ENCODE assay signal across 23 cellular contexts in genomic region chr15:58788056-58788710, GRCh38. TPM values are rescaled to one million over a fixed set of nuclear protein-coding genes. Genes with fewer than 3 reads are reported as not detected.
A peak's percentile ranks its signal among the peaks of the same experiment; 100 is the strongest.
DNase-seq lines count a peak whose midpoint lies in the region; ATAC-seq, FAIRE-seq and TF ChIP-seq lines count a peak whose summit lies in the region.
"Had no signal": no experiment of that assay in that cellular context is flagged by ENCODE, and none has a peak within 500 bp of the region (broad histone marks: within the 10 kb centered on the region; RNA-seq: fewer than 3 reads in every experiment).

No MANE protein-coding gene starts in this region.

- no peak overlapping the region for H2BK15ac ChIP-seq in IMR-90 (ENCODE audit: low read depth, low read length)

- H3K18ac ChIP-seq in IMR-90 (ENCODE audit: low read depth, low read length) = no peak overlapping the region

- H4K8ac ChIP-seq in IMR-90 (ENCODE audit: low read depth in 2 of 2, low read length in 2 of 2) = no peak overlapping the region

- H3K9me3 Mint-ChIP-seq in Calu3 (ENCODE audit: low read depth, unreplicated experiment) = no peaks in the 10 kb centered on the region
- H3K9me3 Mint-ChIP-seq: CD4-positive, CD25-positive, alpha-beta regulatory T cell; CD8-positive, alpha-beta T cell; H9; HFFc6 had no signal

- H3K9ac ChIP-seq in IMR-90 (ENCODE audit: low read depth, low read length) = no peak overlapping the region
- H3K9ac ChIP-seq: BLaER1, GM23248 had no signal

- no peak overlapping the region for H2BK120ac ChIP-seq in IMR-90 (ENCODE audit: low read depth, low read length)

- H3K14ac ChIP-seq in IMR-90 (replicated peaks; ENCODE audit: low read depth, low read length) = no peak overlapping the region

- H3K4me1 ChIP-seq in A549 (no peaks in the 10 kb centered on the region), IMR-90 (ENCODE audit: control insufficient read depth, insufficient read depth, low read length) (peaks cover 7% of the 10 kb centered on the region; the same call in 1 of the 2 replicates), testis (no peaks in the 10 kb centered on the region)
- H3K4me1 ChIP-seq: BLaER1 had no signal

- H3K79me1 ChIP-seq in IMR-90 (ENCODE audit: low read depth in 1 of 2, low read length in 2 of 2) = peaks cover 32 to 57% of the 10 kb centered on the region in 2 experiments

- H2AK5ac ChIP-seq in IMR-90 (ENCODE audit: low read depth, low read length) = no peak overlapping the region

- H3K4me3 Mint-ChIP-seq in Calu3 (ENCODE audit: low read depth, unreplicated experiment) = no peak overlapping the region
- H3K4me3 Mint-ChIP-seq: B cell; CD4-positive, CD25-positive, alpha-beta regulatory T cell; CD8-positive, alpha-beta T cell; H9; HFFc6 had no signal

- in situ Hi-C loops in IMR-90 (cut with MboI; ENCODE audit: low sequenced_read_pairs) = no loop called here

- peaks cover 22% of the 10 kb centered on the region for H4K20me1 ChIP-seq in IMR-90 (ENCODE audit: insufficient read depth, low read length)
- H4K20me1 ChIP-seq: BLaER1 had no signal

- TF ChIP-seq POLR2A in A549 (IDR thresholded peaks at IDR 0.05; ENCODE audit: low read length) = no peak
- no peak for TF ChIP-seq POLR2A in IMR-90 (IDR thresholded peaks at IDR 0.05; ENCODE audit: low read depth, low read length)
- no peak for TF ChIP-seq POLR2A in testis (IDR thresholded peaks at IDR 0.05)

- H3K56ac ChIP-seq in IMR-90 (ENCODE audit: extremely low read depth, insufficient read depth, low read length) = no peak overlapping the region

- ATAC-seq in A549 (no peak), IMR-90 (ENCODE audit: low read depth) (peak; percentile 86), GM18519 (IDR thresholded peaks at IDR 0.05; ENCODE audit: low FRiP score, unreplicated experiment) (no peak)
- ATAC-seq: CD8-positive, alpha-beta T cell had no signal

- intact Hi-C loops in Calu3 (cut with micrococcal nuclease; ENCODE audit: unreplicated experiment) (no loop called here), IMR-90 (cut with micrococcal nuclease) (no loop called here), testis (cut with DNase I; ENCODE audit: low total_unique reads) (no loop called here)

- no peak overlapping the region for H3K4me2 ChIP-seq in A549
- H3K4me2 ChIP-seq in IMR-90 (ENCODE audit: low read depth, low read length) = 0 out of 2 replicates have a peak overlapping the region, but pooled peaks have one; percentile 16
- H3K4me2 ChIP-seq: BLaER1 had no signal

- POLR2A ChIA-PET in A549 (lab: Yijun Ruan, JAX) (no interaction called here), IMR-90 (lab: Charles Lee; ENCODE audit: unreplicated experiment) (no interaction called here)

- no peak for TF ChIP-seq CTCF in A549 (IDR thresholded peaks at IDR 0.05)
- TF ChIP-seq CTCF in Calu3 (IDR thresholded peaks at IDR 0.05; ENCODE audit: unreplicated experiment) = no peak
- no peak for TF ChIP-seq CTCF in IMR-90 (conservative IDR thresholded peaks at IDR 0.05; ENCODE audit: low read depth, low read length)
- TF ChIP-seq CTCF in testis (IDR thresholded peaks at IDR 0.05) = no peak

- BruUV-seq in Calu3 (replicated peaks; lab: Mats Ljungman, UMichigan) (TSS peak; percentile 13), IMR-90 (replicated peaks; lab: Mats Ljungman, UMichigan) (no TSS peak)

- no peaks in the 10 kb centered on the region for H3K27me3 ChIP-seq in IMR-90 (ENCODE audit: control insufficient read depth, insufficient read depth, low read length)
- no peaks in the 10 kb centered on the region for H3K27me3 ChIP-seq in testis
- H3K27me3 ChIP-seq: BLaER1 had no signal

- TF ChIP-seq RAD21 in A549 (conservative IDR thresholded peaks at IDR 0.05 in 1 of 2, IDR thresholded peaks at IDR 0.05 in 1 of 2) (no peak), IMR-90 (IDR thresholded peaks at IDR 0.05; ENCODE audit: low read length) (no peak)

- H3K36me3 ChIP-seq in IMR-90 (ENCODE audit: control insufficient read depth, insufficient read depth, low read length) (peaks cover 8% of the 10 kb centered on the region), testis (ENCODE audit: low read depth, missing control alignments) (no peaks in the 10 kb centered on the region)

- H3K27ac ChIP-seq in A549 = no peak overlapping the region
- peak overlapping the region; percentile 9; the same call in 1 of the 2 replicates for H3K27ac ChIP-seq in IMR-90 (ENCODE audit: insufficient read depth, low read length)
- no peak overlapping the region for H3K27ac ChIP-seq in testis
- H3K27ac ChIP-seq: BLaER1, C4-2B, GM23248 had no signal

- H2AFZ ChIP-seq in IMR-90 (replicated peaks; ENCODE audit: low read length, poor library complexity) = no peak overlapping the region
- H2AFZ ChIP-seq: GM23248 had no signal

- CTCF ChIA-PET in A549 (lab: Yijun Ruan, JAX) = interaction anchor here (1.1 kb wide), 2 partner anchors 9 to 17 kb away, joined by 3 read pairs; partner anchors contain the start of gene MINDY2
- CTCF ChIA-PET in Calu3 (lab: Charles Lee) = interaction anchor here (0.7 kb wide), 2 partner anchors 8 to 32 kb away, joined by 3 to 9 read pairs; no protein-coding TSS in a partner anchor
- CTCF ChIA-PET in IMR-90 (lab: Yijun Ruan, JAX) = interaction anchor here (0.6 kb wide), 1 partner anchor 17 kb away, joined by 3 read pairs; the partner anchor contains the start of gene MINDY2

- 67% methylated on average over 3 of the region's 3 CpGs for WGBS in A549 (ENCODE audit: missing lambda C conversion rate)
- no CpG with 5 or more reads among the region's 3 CpGs for WGBS in IMR-90 (ENCODE audit: extremely low coverage in 2 of 2, insufficient read length in 1 of 2), 2 experiments
- WGBS in testis, 2 donors = 90 to 96% methylated on average over 3 of the region's 3 CpGs

- H2BK20ac ChIP-seq in IMR-90 (ENCODE audit: low read depth, low read length) = no peak overlapping the region

- H3K9me1 ChIP-seq in IMR-90 (ENCODE audit: insufficient read depth, low read length) = peaks cover 8% of the 10 kb centered on the region; the same call in 1 of the 2 replicates

- DNase-seq in A549 (ENCODE audit: low read depth in 1 of 2, low spot score in 1 of 2) = no peak
- DNase-seq in Calu3 = no peak
- DNase-seq in IMR-90 = peak; percentile 52
- peak; percentile 36 for DNase-seq in iris pigment epithelial cell (ENCODE audit: low read depth)
- DNase-seq in DMS153 treated with DMSO at 0.1 percent for 48 hours (lab: John Stamatoyannopoulos, UW; ENCODE audit: unreplicated experiment) = no peak
- no peak for DNase-seq in testis
- DNase-seq: Caco-2; CD4-positive, CD25-positive, alpha-beta regulatory T cell; CD8-positive, alpha-beta T cell; DMS 273 treated with DMSO at 0.1 percent for 48 hours; DMS53; DMS79 treated with DMSO at 0.1 percent for 48 hours; GF-D8; GM23248; H9; HFFc6 had no signal

- peaks cover 27% of the 10 kb centered on the region for H3K4me1 Mint-ChIP-seq in Calu3 (ENCODE audit: low read depth, unreplicated experiment)
- H3K4me1 Mint-ChIP-seq: B cell, H9 had no signal

- H3K9me3 ChIP-seq in A549 (no peaks in the 10 kb centered on the region), IMR-90 (ENCODE audit: control insufficient read depth, insufficient read depth, low read length) (no peaks in the 10 kb centered on the region), testis (no peaks in the 10 kb centered on the region)
- H3K9me3 ChIP-seq: Caco-2 had no signal

- no peak overlapping the region for H3K23ac ChIP-seq in IMR-90 (ENCODE audit: low read depth, low read length)

- FAIRE-seq in A549 (lab: Jason Lieb, UNC) = no peak
- FAIRE-seq: D721Med, GM12891, GM18507 had no signal

- peaks cover 58% of the 10 kb centered on the region for H3K36me3 Mint-ChIP-seq in Calu3 (ENCODE audit: insufficient read depth, unreplicated experiment)

- no peak overlapping the region for H3K4ac ChIP-seq in IMR-90 (ENCODE audit: low read depth, low read length)

- dilution Hi-C loops in IMR-90 (cut with HindIII; ENCODE audit: low sequenced_read_pairs, unreplicated experiment) = no loop called here

- no peak overlapping the region for H4K5ac ChIP-seq in IMR-90 (ENCODE audit: low read depth, low read length)

- no peak overlapping the region for H3K27ac Mint-ChIP-seq in Calu3 (ENCODE audit: unreplicated experiment)
- H3K27ac Mint-ChIP-seq: B cell; CD4-positive, CD25-positive, alpha-beta regulatory T cell; CD8-positive, alpha-beta T cell; H9; HFFc6 had no signal

- no peak overlapping the region for H2AK9ac ChIP-seq in IMR-90 (replicated peaks; ENCODE audit: low read depth, low read length, poor library complexity)

- H3K27me3 Mint-ChIP-seq in Calu3 (ENCODE audit: unreplicated experiment) = no peaks in the 10 kb centered on the region
- H3K27me3 Mint-ChIP-seq: B cell had no signal

- H4K91ac ChIP-seq in IMR-90 (ENCODE audit: insufficient read depth, low read depth, low read length) = no peak overlapping the region

- no peak for TF ChIP-seq EP300 in A549 (IDR thresholded peaks at IDR 0.05)

- no peak overlapping the region for H3K4me3 ChIP-seq in A549
- no peak overlapping the region for H3K4me3 ChIP-seq in IMR-90 (ENCODE audit: insufficient read depth, low read depth, low read length)
- no peak overlapping the region for H3K4me3 ChIP-seq in testis
- H3K4me3 ChIP-seq: BLaER1, GM23248 had no signal

- H2BK5ac ChIP-seq in IMR-90 (ENCODE audit: low read depth, low read length, poor library complexity, severe bottlenecking) = peak overlapping the region; percentile 66

RNA-seq across cellular contexts. Expression of gene MINDY2, which starts 17.1 kb away (rescaled TPM):
- polyA plus RNA-seq in A549 (2011; rRNA removed) (4.8 and 7.0 TPM in 2 replicates), A549 (2017; fragmentation: RNase III; extraction: RNeasy Plus Mini Kit Qiagen cat#74134 plus additional on column Dnase treatment) (4.7 to 4.9 TPM (median 4.7 TPM) in 3 replicates), IMR-90 (2012; rRNA removed) (3.1 and 4.0 TPM in 2 replicates), testis (ENCODE audit: insufficient read depth, low read depth, low replicate concordance) (9.9 TPM)
- polyA plus RNA-seq in A549 (2012; cell fraction: cytosol; rRNA removed) = 0.75 and 1.00 TPM in 2 replicates
- 1.2 TPM in 2 replicates for polyA plus RNA-seq in A549 (2012; cell fraction: nucleus; rRNA removed)
- polyA minus RNA-seq in A549 (2011; rRNA and poly(A)+ RNA removed) = 7.3 and 9.6 TPM in 2 replicates
- total RNA-seq in Calu3 (2022) (46.2 and 59.0 TPM in 2 replicates), IMR-90 (2012; rRNA removed) (9.3 and 15.0 TPM in 2 replicates), testis (10 to 100 TPM; 15.0 to 15.4 TPM)
- polyA plus RNA-seq in IMR-90 (2012; cell fraction: cytosol; rRNA removed) = 1.0 and 1.8 TPM in 2 replicates
- polyA plus RNA-seq in IMR-90 (2012; cell fraction: nucleus; rRNA removed; ENCODE audit: low replicate concordance) = 2.4 and 3.9 TPM in 2 replicates

RNA-seq across cellular contexts. Expression of gene ADAM10, which starts 38.7 kb away (rescaled TPM):
- polyA plus RNA-seq in A549 (2011; rRNA removed) = 210 and 236 TPM in 2 replicates
- 64.7 and 64.8 TPM in 2 replicates for polyA plus RNA-seq in A549 (2012; cell fraction: cytosol; rRNA removed)
- 60.0 and 64.6 TPM in 2 replicates for polyA plus RNA-seq in A549 (2012; cell fraction: nucleus; rRNA removed)
- polyA plus RNA-seq in A549 (2017; fragmentation: RNase III; extraction: RNeasy Plus Mini Kit Qiagen cat#74134 plus additional on column Dnase treatment) = 177 to 200 TPM (median 196 TPM) in 3 replicates
- 117 TPM in 2 replicates for polyA minus RNA-seq in A549 (2011; rRNA and poly(A)+ RNA removed)
- total RNA-seq in Calu3 (2022) = 407 and 474 TPM in 2 replicates
- total RNA-seq in IMR-90 (2012; rRNA removed) = 185 and 217 TPM in 2 replicates
- polyA plus RNA-seq in IMR-90 (2012; rRNA removed) = 90.4 and 110 TPM in 2 replicates
- polyA plus RNA-seq in IMR-90 (2012; cell fraction: cytosol; rRNA removed) = 47.3 and 49.4 TPM in 2 replicates
- 11.6 and 52.2 TPM in 2 replicates for polyA plus RNA-seq in IMR-90 (2012; cell fraction: nucleus; rRNA removed; ENCODE audit: low replicate concordance)
- 10 to 100 TPM; 58.7 to 65.5 TPM for total RNA-seq in testis
- polyA plus RNA-seq in testis (ENCODE audit: insufficient read depth, low read depth, low replicate concordance) = 46.2 TPM

Comparison
In these comparisons a context has a peak if more than half of its experiments do, and no peak if none do; other contexts are left out.
1. DNase-seq: peak in IMR-90 (single experiment) and iris pigment epithelial cell (single experiment); none in A549 (0 of 2), Calu3 (single experiment), DMS153 treated with DMSO at 0.1 percent for 48 hours (single experiment) and testis (single experiment).